20 cellular contexts compared by ENCODE assay signal in genomic region chr3:10484709-10485108, GRCh38. TPM values are rescaled to one million over a fixed set of nuclear protein-coding genes. Genes with fewer than 3 reads are reported as not detected.
DNase-seq lines count a peak whose midpoint lies in the region; ATAC-seq, FAIRE-seq and TF ChIP-seq lines count a peak whose summit lies in the region.
"Had no signal": no experiment of that assay in that cellular context is flagged by ENCODE, and none has a peak within 500 bp of the region (broad histone marks: within the 10 kb centered on the region; RNA-seq: fewer than 3 reads in every experiment).

No MANE protein-coding gene starts in this region.

- POLR2A ChIA-PET in HepG2 (lab: Yijun Ruan, JAX), result no interaction called here

- ATAC-seq in HepG2, result no peak
- no peak for ATAC-seq in GM18519 (IDR thresholded peaks at IDR 0.05; ENCODE audit: low FRiP score, unreplicated experiment)
- no peak for ATAC-seq in HG03457 (IDR thresholded peaks at IDR 0.05; ENCODE audit: unreplicated experiment)
- ATAC-seq: CD8-positive, alpha-beta T cell; HCT116 had no signal

- H2AFZ ChIP-seq in HepG2 (ENCODE audit: low read length), result no peak overlapping the region

- TF ChIP-seq RAD21 in HepG2 (CRISPR knock-in tag; IDR thresholded peaks at IDR 0.05), result no peak

- CTCF ChIA-PET in HepG2 (lab: Yijun Ruan, JAX; ENCODE audit: low intra/inter-chr PET ratio, low total read pairs), result no interaction called here

- H3K27ac ChIP-seq in angular gyrus (ENCODE audit: low read depth, low read length), result peak overlapping the region; percentile 27
- peak overlapping the region; percentile 19 for H3K27ac ChIP-seq in cingulate gyrus (ENCODE audit: low read depth, low read length)
- H3K27ac ChIP-seq in HepG2 (ENCODE audit: extremely low read length, insufficient read depth, low read length), result no peak overlapping the region

- H3K27me3 ChIP-seq in HepG2 (ENCODE audit: control insufficient read depth in 1 of 2, insufficient read depth in 2 of 2, low read length in 2 of 2) (no peaks in the 10 kb centered on the region; a peak in 1 of 5 replicates), MG63 (no peaks in the 10 kb centered on the region)

- WGBS in HepG2 (ENCODE audit: low lambda C conversion rate), result 100% methylated on average over 1 of the region's 3 CpGs

- DNase-seq in HepG2 (ENCODE audit: low spot score) (no peak), MG63 (no peak), AG20443 (ENCODE audit: low spot score) (no peak)
- DNase-seq: ACHN; AML-193; Calu3; CD8-positive, alpha-beta T cell; DMS79 treated with DMSO at 0.1 percent for 48 hours; GF-D8; GOT3; H7; HFFc6 had no signal

- no peak overlapping the region for H3K9ac ChIP-seq in HepG2 (ENCODE audit: insufficient read depth, low read depth, low read length)

- no peak for TF ChIP-seq CTCF in HepG2 (CRISPR knock-in tag; IDR thresholded peaks at IDR 0.05)

- no TSS peak for BruUV-seq in HepG2 (replicated peaks; lab: Mats Ljungman, UMichigan)

- H3K36me3 ChIP-seq in HepG2 (replicated peaks in 1 of 2; ENCODE audit: control insufficient read depth in 1 of 2, insufficient read depth in 2 of 2, low read length in 2 of 2), result no peaks in the 10 kb centered on the region
- no peaks in the 10 kb centered on the region for H3K36me3 ChIP-seq in MG63

- TF ChIP-seq EP300 in HepG2 (IDR thresholded peaks at IDR 0.05; ENCODE audit: low read depth in 2 of 2, low read length in 2 of 2) (no peak), HepG2 (CRISPR knock-in tag; IDR thresholded peaks at IDR 0.05; ENCODE audit: borderline replicate concordance) (no peak)

- H3K9me3 ChIP-seq in HepG2 (ENCODE audit: low read length), result no peaks in the 10 kb centered on the region
- H3K9me3 ChIP-seq in MG63, result no peaks in the 10 kb centered on the region

- intact Hi-C loops in HepG2 (cut with micrococcal nuclease; ENCODE audit: unreplicated experiment), result no loop called here

- in situ Hi-C loops in HepG2 (cut with HindIII; ENCODE audit: extremely low pct_ligation_motif_present, low pct_unique_long_range_greater_than_20kb), result no loop called here

- no peak for TF ChIP-seq POLR2A in HepG2 (IDR thresholded peaks at IDR 0.05; ENCODE audit: insufficient read depth in 1 of 2, low read depth in 2 of 2, low read length in 2 of 2)

- H4K20me1 ChIP-seq in HepG2 (ENCODE audit: insufficient read depth, low read length), result no peaks in the 10 kb centered on the region

- H3K79me2 ChIP-seq in HepG2 (ENCODE audit: insufficient read depth, low read length), result no peaks in the 10 kb centered on the region

- no peak overlapping the region for H3K4me2 ChIP-seq in HepG2 (ENCODE audit: low read depth, low read length)

- H3K4me3 ChIP-seq in HepG2 (replicated peaks in 1 of 3; ENCODE audit: insufficient read depth in 1 of 3, low read depth in 2 of 3, low read length in 3 of 3) (no peak overlapping the region), MG63 (no peak overlapping the region)

- H3K4me1 ChIP-seq in HepG2 (ENCODE audit: insufficient read depth, low read length), result peaks cover 29% of the 10 kb centered on the region

- FAIRE-seq in HepG2 (lab: Jason Lieb, UNC), result no peak
- FAIRE-seq: A204.1 had no signal

TF ChIP-seq in HepG2, 621 proteins besides CTCF, POLR2A, EP300 and RAD21:
- TF ChIP-seq ZNF629 (CRISPR knock-in tag; conservative IDR thresholded peaks at IDR 0.05) (peak; percentile 86), ZMYM3 (CRISPR knock-in tag; IDR thresholded peaks at IDR 0.05) (0 out of 2 replicates have a peak, but pooled peaks have one; percentile 27), ZC3H4 (CRISPR knock-in tag; IDR thresholded peaks at IDR 0.05; ENCODE audit: borderline replicate concordance) (no peak), SIN3A (IDR thresholded peaks at IDR 0.05; ENCODE audit: borderline replicate concordance, low read depth, low read length) (no peak)
TF ChIP-seq in HepG2: peak in this region for 2.

RNA-seq across cellular contexts. Expression of gene ATP2B2, which starts 20.7 kb away (rescaled TPM):
- 1.1 and 1.5 TPM in 2 replicates for total RNA-seq in HepG2 (2016; rRNA removed; fragmentation: Illumina TruSeq; extraction: Trizol)
- total RNA-seq in HepG2 (2016; cell fraction: cytosol; rRNA removed; fragmentation: Illumina TruSeq; extraction: Trizol; ENCODE audit: low read depth), result 0.30 and 0.35 TPM in 2 replicates
- total RNA-seq in HepG2 (2016; cell fraction: insoluble cytoplasmic fraction; rRNA removed; fragmentation: Illumina TruSeq; extraction: Trizol), result 0.62 and 1.7 TPM in 2 replicates
- total RNA-seq in HepG2 (2016; cell fraction: membrane; rRNA removed; fragmentation: Illumina TruSeq; extraction: Trizol), result 1.3 and 1.6 TPM in 2 replicates
- 2.9 and 3.0 TPM in 2 replicates for total RNA-seq in HepG2 (2016; cell fraction: nucleus; rRNA removed; fragmentation: Illumina TruSeq; extraction: Trizol)
- polyA plus RNA-seq in HepG2 (2011; rRNA removed), result 2.3 and 4.0 TPM in 2 replicates
- 1.5 and 2.5 TPM in 2 replicates for polyA plus RNA-seq in HepG2 (2011; cell fraction: cytosol; rRNA removed)
- 8.9 and 11.7 TPM in 2 replicates for polyA plus RNA-seq in HepG2 (2011; cell fraction: nucleus; rRNA removed)
- 5.0 and 8.8 TPM in 2 replicates for polyA plus RNA-seq in HepG2 (2012)
- 0.29 and 0.54 TPM in 2 replicates for polyA plus RNA-seq in HepG2 (2016; cell fraction: cytosol; fragmentation: Illumina TruSeq; extraction: Trizol; ENCODE audit: low read depth)
- polyA plus RNA-seq in HepG2 (2016; cell fraction: insoluble cytoplasmic fraction; fragmentation: Illumina TruSeq; extraction: Trizol; ENCODE audit: low read depth), result 0.86 and 1.1 TPM in 2 replicates
- polyA plus RNA-seq in HepG2 (2016; cell fraction: membrane; fragmentation: Illumina TruSeq; extraction: Trizol; ENCODE audit: low read depth), result 0.66 and 0.84 TPM in 2 replicates
- 2.6 and 4.2 TPM in 2 replicates for polyA plus RNA-seq in HepG2 (2016; cell fraction: nucleus; fragmentation: Illumina TruSeq; extraction: Trizol; ENCODE audit: insufficient read depth, low read depth)
- 5.2 TPM in 1 of 2 replicates, not detected in the other for polyA minus RNA-seq in HepG2 (2011; rRNA and poly(A)+ RNA removed; ENCODE audit: low replicate concordance)
- polyA minus RNA-seq in HepG2 (2011; cell fraction: cytosol; rRNA and poly(A)+ RNA removed), result 1.8 and 4.1 TPM in 2 replicates
- polyA minus RNA-seq in HepG2 (2011; cell fraction: nucleus; rRNA and poly(A)+ RNA removed), result 9.0 and 11.7 TPM in 2 replicates
- total RNA-seq in MG63 (2014; rRNA removed; shearing (Covaris generic); ENCODE audit: low replicate concordance), result 0.03 TPM in 1 of 2 replicates, not detected in the other
- total RNA-seq: Calu3; CD8-positive, alpha-beta T cell; HFFc6; HT-29 had no signal
- polyA plus RNA-seq: BJ had no signal
